Comparison of ENCODE assay signal across 35 cellular contexts in genomic region chr13:33958964-33959363, GRCh38.
DNase-seq lines count a peak whose midpoint lies in the region; ATAC-seq and TF ChIP-seq lines count a peak whose summit lies in the region.
"Had no signal": no experiment of that assay in that cellular context is flagged by ENCODE, and none has a peak within 500 bp of the region (broad histone marks: within the 10 kb centered on the region; RNA-seq: fewer than 3 reads in every experiment).

No MANE protein-coding gene starts in this region.

- H3K4me3 ChIP-seq in Karpas-422 (ENCODE audit: low read length), result no peak overlapping the region
- H3K4me3 ChIP-seq in endodermal cell (ENCODE audit: low read length), result no peak overlapping the region
- H3K4me3 ChIP-seq: esophagus squamous epithelium, HAP-1, ovary, Peyer's patch, skin epidermis, suprapubic skin had no signal

- H3K27ac Mint-ChIP-seq in endodermal cell, result no peak overlapping the region
- no peak overlapping the region for H3K27ac Mint-ChIP-seq in chondrocyte (ENCODE audit: unreplicated experiment)
- H3K27ac Mint-ChIP-seq: activated CD8-positive, alpha-beta T cell treated with anti-CD3 and anti-CD28 coated beads, Interleukin-2, amount 10 ng/mL, durations not matched to agents 7 days and 5 days; activated naive CD4-positive, alpha-beta T cell treated with anti-CD3 and anti-CD28 coated beads, Interleukin-2, amount 50 U/mL, for 24 hours; activated T-helper 2 cell treated with anti-CD3 and anti-CD28 coated beads, Interferon-gamma antibody, Interleukin-2, Interleukin-4, amounts not matched to agents 10 μg/mL and 5 μg/mL and 100 μg/mL, durations not matched to agents 14 hours and 24 hours and 36 hours; brain; immature natural killer cell; memory B cell had no signal

- peak; percentile 49 for ATAC-seq in GM18868 (IDR thresholded peaks at IDR 0.05; ENCODE audit: unreplicated experiment)
- peak; percentile 87 for ATAC-seq in HG02852 (IDR thresholded peaks at IDR 0.05; ENCODE audit: unreplicated experiment)
- ATAC-seq: activated CD8-positive, alpha-beta T cell treated with anti-CD3 and anti-CD28 coated beads, Interleukin-2, amount 10 ng/mL, durations not matched to agents 7 days and 5 days; foreskin keratinocyte; left colon had no signal

- intact Hi-C loops in posterior cingulate gyrus (cut with DNase I), result no loop called here

- no peaks in the 10 kb centered on the region for H3K9me2 ChIP-seq in Karpas-422 (replicated peaks; ENCODE audit: insufficient read depth, low read length)

- H2AFZ ChIP-seq in Karpas-422 (ENCODE audit: low read length), result no peak overlapping the region

- H3K36me3 Mint-ChIP-seq in endodermal cell (ENCODE audit: low read depth), result no peaks in the 10 kb centered on the region
- H3K36me3 Mint-ChIP-seq in chondrocyte (ENCODE audit: low read depth), result no peaks in the 10 kb centered on the region
- H3K36me3 Mint-ChIP-seq: activated naive CD4-positive, alpha-beta T cell treated with anti-CD3 and anti-CD28 coated beads, Interleukin-2, amount 50 U/mL, for 24 hours; brain; immature natural killer cell; memory B cell had no signal

- peaks cover 24% of the 10 kb centered on the region for H3K4me1 ChIP-seq in Karpas-422 (ENCODE audit: low read length)
- no peaks in the 10 kb centered on the region for H3K4me1 ChIP-seq in endodermal cell (ENCODE audit: control insufficient read depth, insufficient read depth, low read length)
- H3K4me1 ChIP-seq: esophagus squamous epithelium, foreskin keratinocyte, HAP-1, Peyer's patch, suprapubic skin had no signal

- no peak for TF ChIP-seq CTCF in endodermal cell (conservative IDR thresholded peaks at IDR 0.05)
- no peak for TF ChIP-seq CTCF in chondrocyte (IDR thresholded peaks at IDR 0.05)

- peak overlapping the region; percentile 54 for H3K27ac ChIP-seq in Karpas-422 (ENCODE audit: low read length)
- no peak overlapping the region for H3K27ac ChIP-seq in endodermal cell (ENCODE audit: low read depth, low read length)
- H3K27ac ChIP-seq: C4-2B, esophagus squamous epithelium, foreskin keratinocyte, ovary, Peyer's patch, skin epidermis, suprapubic skin had no signal

- 94 to 95% methylated on average over 2 of the region's 2 CpGs for WGBS in endodermal cell (ENCODE audit: insufficient coverage in 1 of 2, insufficient read length in 1 of 2), 2 experiments

- H3K27me3 ChIP-seq in Karpas-422 (ENCODE audit: low read length) (no peaks in the 10 kb centered on the region), endodermal cell (ENCODE audit: control insufficient read depth, insufficient read depth, low read length, poor library complexity, severe bottlenecking) (no peaks in the 10 kb centered on the region)
- H3K27me3 ChIP-seq: esophagus squamous epithelium, foreskin keratinocyte, ovary, Peyer's patch, suprapubic skin had no signal

- DNase-seq in Karpas-422 (peak; percentile 70), renal cortical epithelial cell (ENCODE audit: low read depth) (peak; percentile 60), endodermal cell (no peak), posterior cingulate gyrus (no peak), chondrocyte (ENCODE audit: low spot score) (no peak)
- no peak for DNase-seq in activated CD4-positive, alpha-beta T cell treated with anti-CD3 and anti-CD28 coated beads for 4 hours
- DNase-seq: activated CD4-positive, alpha-beta T cell treated with anti-CD3 and anti-CD28 coated beads for 1 hour; activated CD8-positive, alpha-beta T cell treated with anti-CD3 and anti-CD28 coated beads, Interleukin-2, amount 10 ng/mL, durations not matched to agents 7 days and 5 days; amniotic stem cell; cerebellar nuclear complex; COR-L47; esophagus squamous epithelium; foreskin keratinocyte; hypothalamus; immature natural killer cell; Kasumi-1; left colon; NCI-H1417 treated with DMSO at 0.1 percent for 48 hours; NCI-H2227 treated with DMSO at 0.1 percent for 48 hours; ovary; Peyer's patch; retina; SHP77 treated with DMSO at 0.1 percent for 48 hours; stimulated activated naive CD4-positive, alpha-beta T cell treated with Interleukin-2 at 50 U/mL for 16 hours; SW 1271 had no signal

- H3K4me3 Mint-ChIP-seq in endodermal cell (no peak overlapping the region), chondrocyte (ENCODE audit: unreplicated experiment) (no peak overlapping the region)
- H3K4me3 Mint-ChIP-seq: activated CD8-positive, alpha-beta T cell treated with anti-CD3 and anti-CD28 coated beads, Interleukin-2, amount 10 ng/mL, durations not matched to agents 7 days and 5 days; activated naive CD4-positive, alpha-beta T cell treated with anti-CD3 and anti-CD28 coated beads, Interleukin-2, amount 50 U/mL, for 24 hours; brain; immature natural killer cell; memory B cell had no signal

- H3K36me3 ChIP-seq in Karpas-422 (ENCODE audit: insufficient read depth, low read length) (0 out of 2 replicates have a peak, but pooled peaks cover 5% of the 10 kb centered on the region), endodermal cell (ENCODE audit: control insufficient read depth, insufficient read depth, low read length) (no peaks in the 10 kb centered on the region)
- H3K36me3 ChIP-seq: esophagus squamous epithelium, HAP-1, ovary, Peyer's patch, suprapubic skin had no signal

- H3K27me3 Mint-ChIP-seq in endodermal cell (ENCODE audit: insufficient read depth) (no peaks in the 10 kb centered on the region), chondrocyte (ENCODE audit: low read depth) (no peaks in the 10 kb centered on the region)
- H3K27me3 Mint-ChIP-seq: activated naive CD4-positive, alpha-beta T cell treated with anti-CD3 and anti-CD28 coated beads, Interleukin-2, amount 50 U/mL, for 24 hours; brain; memory B cell had no signal

- peak overlapping the region; percentile 43 for H3K4me2 ChIP-seq in Karpas-422 (ENCODE audit: low read depth, low read length, poor library complexity, severe bottlenecking)

- no peaks in the 10 kb centered on the region for H4K20me1 ChIP-seq in Karpas-422 (ENCODE audit: insufficient read depth, low read depth, low read length)

- H3K9me3 ChIP-seq in Karpas-422 (ENCODE audit: low read length), result no peaks in the 10 kb centered on the region
- no peaks in the 10 kb centered on the region for H3K9me3 ChIP-seq in endodermal cell (ENCODE audit: control insufficient read depth, low read length)
- H3K9me3 ChIP-seq: esophagus squamous epithelium, HAP-1, ovary, Peyer's patch, suprapubic skin had no signal

- H3K4me1 Mint-ChIP-seq in endodermal cell, result peaks cover 5% of the 10 kb centered on the region
- peaks cover under 1% of the 10 kb centered on the region for H3K4me1 Mint-ChIP-seq in chondrocyte (ENCODE audit: low read depth)
- H3K4me1 Mint-ChIP-seq: activated naive CD4-positive, alpha-beta T cell treated with anti-CD3 and anti-CD28 coated beads, Interleukin-2, amount 50 U/mL, for 24 hours; immature natural killer cell had no signal

- no peak overlapping the region for H3K9ac ChIP-seq in Karpas-422 (ENCODE audit: low read length)
- no peak overlapping the region for H3K9ac ChIP-seq in endodermal cell (ENCODE audit: extremely low read depth, low read length, poor library complexity, severe bottlenecking)

- H3K79me2 ChIP-seq in Karpas-422 (ENCODE audit: low read length), result no peaks in the 10 kb centered on the region

- H3K9me3 Mint-ChIP-seq in endodermal cell (no peaks in the 10 kb centered on the region), chondrocyte (ENCODE audit: low read depth) (no peaks in the 10 kb centered on the region)
- H3K9me3 Mint-ChIP-seq: activated naive CD4-positive, alpha-beta T cell treated with anti-CD3 and anti-CD28 coated beads, Interleukin-2, amount 50 U/mL, for 24 hours; activated T-helper 2 cell treated with anti-CD3 and anti-CD28 coated beads, Interferon-gamma antibody, Interleukin-2, Interleukin-4, amounts not matched to agents 10 μg/mL and 5 μg/mL and 100 μg/mL, durations not matched to agents 14 hours and 24 hours and 36 hours; brain; memory B cell had no signal

Comparison
In these comparisons a context has a peak if more than half of its experiments do, and no peak if none do; other contexts are left out.
1. DNase-seq: peak in Karpas-422 (single experiment) and renal cortical epithelial cell (single experiment); none in activated CD4-positive, alpha-beta T cell treated with anti-CD3 and anti-CD28 coated beads for 4 hours (0 of 2), endodermal cell (single experiment), posterior cingulate gyrus (0 of 10) and chondrocyte (single experiment).